In the genomic region with DNA sequence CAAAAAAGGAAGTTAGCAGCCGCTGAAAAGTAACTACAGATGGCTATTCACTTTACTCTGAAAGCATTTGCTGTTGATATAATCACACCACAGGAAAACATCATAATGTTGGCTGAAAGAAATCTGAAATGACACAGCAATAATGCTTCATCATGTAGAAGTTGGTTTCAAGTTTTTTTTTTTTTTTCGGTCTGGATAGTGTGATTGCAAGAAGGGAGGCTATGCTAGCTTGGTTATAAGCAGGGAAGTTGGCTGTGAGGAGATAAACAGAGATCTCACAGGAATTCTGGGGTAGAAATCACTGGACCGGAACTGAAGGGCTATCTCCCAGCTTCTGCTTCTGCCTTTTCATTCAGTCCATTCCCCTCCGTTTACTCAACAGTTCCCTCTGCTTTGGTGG, we compare ENCODE assay signal across 1 cellular context.
TF ChIP-seq lines count a peak whose summit lies in the region.

No MANE protein-coding gene starts in this region.

TF ChIP-seq in K562, 482 proteins besides CTCF, POLR2A, EP300 and RAD21 (continued from another document and continues in another):
- 0 out of 2 replicates have a peak, but pooled peaks have one; percentile 28 for TF ChIP-seq RBM34 (IDR thresholded peaks at IDR 0.05; ENCODE audit: borderline replicate concordance, insufficient read depth, low read length)
- TF ChIP-seq RUNX1 (IDR thresholded peaks at IDR 0.05; ENCODE audit: low read depth), result no peak
- TF ChIP-seq, protein P1, sequence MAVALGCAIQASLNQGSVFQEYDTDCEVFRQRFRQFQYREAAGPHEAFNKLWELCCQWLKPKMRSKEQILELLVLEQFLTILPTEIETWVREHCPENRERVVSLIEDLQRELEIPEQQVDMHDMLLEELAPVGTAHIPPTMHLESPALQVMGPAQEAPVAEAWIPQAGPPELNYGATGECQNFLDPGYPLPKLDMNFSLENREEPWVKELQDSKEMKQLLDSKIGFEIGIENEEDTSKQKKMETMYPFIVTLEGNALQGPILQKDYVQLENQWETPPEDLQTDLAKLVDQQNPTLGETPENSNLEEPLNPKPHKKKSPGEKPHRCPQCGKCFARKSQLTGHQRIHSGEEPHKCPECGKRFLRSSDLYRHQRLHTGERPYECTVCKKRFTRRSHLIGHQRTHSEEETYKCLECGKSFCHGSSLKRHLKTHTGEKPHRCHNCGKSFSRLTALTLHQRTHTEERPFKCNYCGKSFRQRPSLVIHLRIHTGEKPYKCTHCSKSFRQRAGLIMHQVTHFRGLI (CRISPR knock-in tag; IDR thresholded peaks at IDR 0.05), result no peak
- TF ChIP-seq MAFF (IDR thresholded peaks at IDR 0.05; ENCODE audit: low read length), result peak; percentile 93
- no peak for TF ChIP-seq RFX5 (IDR thresholded peaks at IDR 0.05; ENCODE audit: low read depth, low read length)
- no peak for TF ChIP-seq KHSRP (IDR thresholded peaks at IDR 0.05)
- no peak for TF ChIP-seq ZNF124 (CRISPR knock-in tag; IDR thresholded peaks at IDR 0.05)
- no peak for TF ChIP-seq HMG20B (CRISPR knock-in tag; IDR thresholded peaks at IDR 0.05)
- no peak for TF ChIP-seq PHB (CRISPR knock-in tag; IDR thresholded peaks at IDR 0.05)
- TF ChIP-seq, protein P2, sequence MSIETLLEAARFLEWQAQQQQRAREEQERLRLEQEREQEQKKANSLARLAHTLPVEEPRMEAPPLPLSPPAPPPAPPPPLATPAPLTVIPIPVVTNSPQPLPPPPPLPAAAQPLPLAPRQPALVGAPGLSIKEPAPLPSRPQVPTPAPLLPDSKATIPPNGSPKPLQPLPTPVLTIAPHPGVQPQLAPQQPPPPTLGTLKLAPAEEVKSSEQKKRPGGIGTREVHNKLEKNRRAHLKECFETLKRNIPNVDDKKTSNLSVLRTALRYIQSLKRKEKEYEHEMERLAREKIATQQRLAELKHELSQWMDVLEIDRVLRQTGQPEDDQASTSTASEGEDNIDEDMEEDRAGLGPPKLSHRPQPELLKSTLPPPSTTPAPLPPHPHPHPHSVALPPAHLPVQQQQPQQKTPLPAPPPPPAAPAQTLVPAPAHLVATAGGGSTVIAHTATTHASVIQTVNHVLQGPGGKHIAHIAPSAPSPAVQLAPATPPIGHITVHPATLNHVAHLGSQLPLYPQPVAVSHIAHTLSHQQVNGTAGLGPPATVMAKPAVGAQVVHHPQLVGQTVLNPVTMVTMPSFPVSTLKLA (conservative IDR thresholded peaks at IDR 0.05), result peak in 1 of 2 experiments; percentile 66; a peak in 1 of 4 replicates
- TF ChIP-seq LEF1 (IDR thresholded peaks at IDR 0.05), result peak; percentile 77; the same call in 1 of the 2 replicates
- TF ChIP-seq RBM39 (optimal IDR thresholded peaks at IDR 0.05; ENCODE audit: low read depth, low read length), result no peak
- TF ChIP-seq, protein P3, sequence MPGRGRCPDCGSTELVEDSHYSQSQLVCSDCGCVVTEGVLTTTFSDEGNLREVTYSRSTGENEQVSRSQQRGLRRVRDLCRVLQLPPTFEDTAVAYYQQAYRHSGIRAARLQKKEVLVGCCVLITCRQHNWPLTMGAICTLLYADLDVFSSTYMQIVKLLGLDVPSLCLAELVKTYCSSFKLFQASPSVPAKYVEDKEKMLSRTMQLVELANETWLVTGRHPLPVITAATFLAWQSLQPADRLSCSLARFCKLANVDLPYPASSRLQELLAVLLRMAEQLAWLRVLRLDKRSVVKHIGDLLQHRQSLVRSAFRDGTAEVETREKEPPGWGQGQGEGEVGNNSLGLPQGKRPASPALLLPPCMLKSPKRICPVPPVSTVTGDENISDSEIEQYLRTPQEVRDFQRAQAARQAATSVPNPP (IDR thresholded peaks at IDR 0.05; ENCODE audit: borderline replicate concordance, insufficient read depth, insufficient read length), result no peak
- TF ChIP-seq ZNF354B (CRISPR knock-in tag; IDR thresholded peaks at IDR 0.05), result no peak
- no peak for TF ChIP-seq ZBTB8A (IDR thresholded peaks at IDR 0.05; ENCODE audit: partially characterized antibody)
- no peak for TF ChIP-seq MCM3 (IDR thresholded peaks at IDR 0.05)
- peak in 1 of 2 experiments; percentile 97; a peak in 2 of 4 replicates for TF ChIP-seq HDAC1 (IDR thresholded peaks at IDR 0.05)
- TF ChIP-seq, protein P4, sequence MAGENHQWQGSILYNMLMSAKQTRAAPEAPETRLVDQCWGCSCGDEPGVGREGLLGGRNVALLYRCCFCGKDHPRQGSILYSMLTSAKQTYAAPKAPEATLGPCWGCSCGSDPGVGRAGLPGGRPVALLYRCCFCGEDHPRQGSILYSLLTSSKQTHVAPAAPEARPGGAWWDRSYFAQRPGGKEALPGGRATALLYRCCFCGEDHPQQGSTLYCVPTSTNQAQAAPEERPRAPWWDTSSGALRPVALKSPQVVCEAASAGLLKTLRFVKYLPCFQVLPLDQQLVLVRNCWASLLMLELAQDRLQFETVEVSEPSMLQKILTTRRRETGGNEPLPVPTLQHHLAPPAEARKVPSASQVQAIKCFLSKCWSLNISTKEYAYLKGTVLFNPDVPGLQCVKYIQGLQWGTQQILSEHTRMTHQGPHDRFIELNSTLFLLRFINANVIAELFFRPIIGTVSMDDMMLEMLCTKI (IDR thresholded peaks at IDR 0.05; ENCODE audit: partially characterized antibody), result no peak
- TF ChIP-seq BCL6 (CRISPR knock-in tag; IDR thresholded peaks at IDR 0.05), result no peak
- TF ChIP-seq, protein P5, sequence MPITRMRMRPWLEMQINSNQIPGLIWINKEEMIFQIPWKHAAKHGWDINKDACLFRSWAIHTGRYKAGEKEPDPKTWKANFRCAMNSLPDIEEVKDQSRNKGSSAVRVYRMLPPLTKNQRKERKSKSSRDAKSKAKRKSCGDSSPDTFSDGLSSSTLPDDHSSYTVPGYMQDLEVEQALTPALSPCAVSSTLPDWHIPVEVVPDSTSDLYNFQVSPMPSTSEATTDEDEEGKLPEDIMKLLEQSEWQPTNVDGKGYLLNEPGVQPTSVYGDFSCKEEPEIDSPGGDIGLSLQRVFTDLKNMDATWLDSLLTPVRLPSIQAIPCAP (CRISPR knock-in tag; IDR thresholded peaks at IDR 0.05; ENCODE audit: borderline replicate concordance), result no peak
- TF ChIP-seq SREBF2 (CRISPR knock-in tag; IDR thresholded peaks at IDR 0.05), result no peak
- no peak for TF ChIP-seq RBM17 (IDR thresholded peaks at IDR 0.05; ENCODE audit: borderline replicate concordance, low read depth, low read length)
- no peak for TF ChIP-seq CBX3 (IDR thresholded peaks at IDR 0.05; ENCODE audit: borderline replicate concordance in 1 of 2, low read length in 2 of 2)
- TF ChIP-seq FOXA3 (CRISPR knock-in tag; conservative IDR thresholded peaks at IDR 0.05 in 1 of 2, IDR thresholded peaks at IDR 0.05 in 1 of 2), result peak in 1 of 2 experiments; percentile 51; a peak in 2 of 4 replicates
- TF ChIP-seq HDAC3 (IDR thresholded peaks at IDR 0.05; ENCODE audit: borderline replicate concordance, partially characterized antibody), result no peak
- no peak for TF ChIP-seq SRF (CRISPR knock-in tag; IDR thresholded peaks at IDR 0.05)
- no peak for TF ChIP-seq GTF2E2 (tag; IDR thresholded peaks at IDR 0.05)
- TF ChIP-seq ZKSCAN1 (IDR thresholded peaks at IDR 0.05; ENCODE audit: low read depth, low read length), result no peak
- no peak for TF ChIP-seq FIP1L1 (IDR thresholded peaks at IDR 0.05; ENCODE audit: low read depth, low read length, poor library complexity, severe bottlenecking)
- TF ChIP-seq ZNF197 (CRISPR knock-in tag; IDR thresholded peaks at IDR 0.05; ENCODE audit: low read depth), result peak; percentile 50; the same call in 1 of the 2 replicates
- no peak for TF ChIP-seq CBX1 (IDR thresholded peaks at IDR 0.05; ENCODE audit: low read depth)
- TF ChIP-seq SRSF1 (IDR thresholded peaks at IDR 0.05; ENCODE audit: low read depth, low read length), result no peak
- TF ChIP-seq ZNF644 (tag; IDR thresholded peaks at IDR 0.05; ENCODE audit: low read depth), result no peak
- no peak for TF ChIP-seq ZNF184 (CRISPR knock-in tag; IDR thresholded peaks at IDR 0.05)
- TF ChIP-seq NEUROD1 (IDR thresholded peaks at IDR 0.05; ENCODE audit: borderline replicate concordance, low read depth, low read length, partially characterized antibody), result no peak
- TF ChIP-seq, protein P6, sequence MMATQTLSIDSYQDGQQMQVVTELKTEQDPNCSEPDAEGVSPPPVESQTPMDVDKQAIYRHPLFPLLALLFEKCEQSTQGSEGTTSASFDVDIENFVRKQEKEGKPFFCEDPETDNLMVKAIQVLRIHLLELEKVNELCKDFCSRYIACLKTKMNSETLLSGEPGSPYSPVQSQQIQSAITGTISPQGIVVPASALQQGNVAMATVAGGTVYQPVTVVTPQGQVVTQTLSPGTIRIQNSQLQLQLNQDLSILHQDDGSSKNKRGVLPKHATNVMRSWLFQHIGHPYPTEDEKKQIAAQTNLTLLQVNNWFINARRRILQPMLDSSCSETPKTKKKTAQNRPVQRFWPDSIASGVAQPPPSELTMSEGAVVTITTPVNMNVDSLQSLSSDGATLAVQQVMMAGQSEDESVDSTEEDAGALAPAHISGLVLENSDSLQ (IDR thresholded peaks at IDR 0.05), result peak; percentile 33
- TF ChIP-seq ELF1 (tag; IDR thresholded peaks at IDR 0.05), result no peak
- TF ChIP-seq, protein P7, sequence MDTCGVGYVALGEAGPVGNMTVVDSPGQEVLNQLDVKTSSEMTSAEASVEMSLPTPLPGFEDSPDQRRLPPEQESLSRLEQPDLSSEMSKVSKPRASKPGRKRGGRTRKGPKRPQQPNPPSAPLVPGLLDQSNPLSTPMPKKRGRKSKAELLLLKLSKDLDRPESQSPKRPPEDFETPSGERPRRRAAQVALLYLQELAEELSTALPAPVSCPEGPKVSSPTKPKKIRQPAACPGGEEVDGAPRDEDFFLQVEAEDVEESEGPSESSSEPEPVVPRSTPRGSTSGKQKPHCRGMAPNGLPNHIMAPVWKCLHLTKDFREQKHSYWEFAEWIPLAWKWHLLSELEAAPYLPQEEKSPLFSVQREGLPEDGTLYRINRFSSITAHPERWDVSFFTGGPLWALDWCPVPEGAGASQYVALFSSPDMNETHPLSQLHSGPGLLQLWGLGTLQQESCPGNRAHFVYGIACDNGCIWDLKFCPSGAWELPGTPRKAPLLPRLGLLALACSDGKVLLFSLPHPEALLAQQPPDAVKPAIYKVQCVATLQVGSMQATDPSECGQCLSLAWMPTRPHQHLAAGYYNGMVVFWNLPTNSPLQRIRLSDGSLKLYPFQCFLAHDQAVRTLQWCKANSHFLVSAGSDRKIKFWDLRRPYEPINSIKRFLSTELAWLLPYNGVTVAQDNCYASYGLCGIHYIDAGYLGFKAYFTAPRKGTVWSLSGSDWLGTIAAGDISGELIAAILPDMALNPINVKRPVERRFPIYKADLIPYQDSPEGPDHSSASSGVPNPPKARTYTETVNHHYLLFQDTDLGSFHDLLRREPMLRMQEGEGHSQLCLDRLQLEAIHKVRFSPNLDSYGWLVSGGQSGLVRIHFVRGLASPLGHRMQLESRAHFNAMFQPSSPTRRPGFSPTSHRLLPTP (IDR thresholded peaks at IDR 0.05; ENCODE audit: borderline replicate concordance, extremely low read depth, insufficient read length), result no peak
- TF ChIP-seq ZNF23 (CRISPR knock-in tag; IDR thresholded peaks at IDR 0.05), result no peak
- TF ChIP-seq PHF20 (IDR thresholded peaks at IDR 0.05; ENCODE audit: partially characterized antibody), result no peak
- no peak for TF ChIP-seq HIVEP1 (CRISPR knock-in tag; IDR thresholded peaks at IDR 0.05)
- TF ChIP-seq BDP1 (IDR thresholded peaks at IDR 0.05; ENCODE audit: insufficient read depth, insufficient read length), result no peak
- TF ChIP-seq, protein P8, sequence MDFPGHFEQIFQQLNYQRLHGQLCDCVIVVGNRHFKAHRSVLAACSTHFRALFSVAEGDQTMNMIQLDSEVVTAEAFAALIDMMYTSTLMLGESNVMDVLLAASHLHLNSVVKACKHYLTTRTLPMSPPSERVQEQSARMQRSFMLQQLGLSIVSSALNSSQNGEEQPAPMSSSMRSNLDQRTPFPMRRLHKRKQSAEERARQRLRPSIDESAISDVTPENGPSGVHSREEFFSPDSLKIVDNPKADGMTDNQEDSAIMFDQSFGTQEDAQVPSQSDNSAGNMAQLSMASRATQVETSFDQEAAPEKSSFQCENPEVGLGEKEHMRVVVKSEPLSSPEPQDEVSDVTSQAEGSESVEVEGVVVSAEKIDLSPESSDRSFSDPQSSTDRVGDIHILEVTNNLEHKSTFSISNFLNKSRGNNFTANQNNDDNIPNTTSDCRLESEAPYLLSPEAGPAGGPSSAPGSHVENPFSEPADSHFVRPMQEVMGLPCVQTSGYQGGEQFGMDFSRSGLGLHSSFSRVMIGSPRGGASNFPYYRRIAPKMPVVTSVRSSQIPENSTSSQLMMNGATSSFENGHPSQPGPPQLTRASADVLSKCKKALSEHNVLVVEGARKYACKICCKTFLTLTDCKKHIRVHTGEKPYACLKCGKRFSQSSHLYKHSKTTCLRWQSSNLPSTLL (IDR thresholded peaks at IDR 0.05), result no peak
- no peak for TF ChIP-seq GABPA (tag; conservative IDR thresholded peaks at IDR 0.05; ENCODE audit: low read depth)
- TF ChIP-seq, protein P9, sequence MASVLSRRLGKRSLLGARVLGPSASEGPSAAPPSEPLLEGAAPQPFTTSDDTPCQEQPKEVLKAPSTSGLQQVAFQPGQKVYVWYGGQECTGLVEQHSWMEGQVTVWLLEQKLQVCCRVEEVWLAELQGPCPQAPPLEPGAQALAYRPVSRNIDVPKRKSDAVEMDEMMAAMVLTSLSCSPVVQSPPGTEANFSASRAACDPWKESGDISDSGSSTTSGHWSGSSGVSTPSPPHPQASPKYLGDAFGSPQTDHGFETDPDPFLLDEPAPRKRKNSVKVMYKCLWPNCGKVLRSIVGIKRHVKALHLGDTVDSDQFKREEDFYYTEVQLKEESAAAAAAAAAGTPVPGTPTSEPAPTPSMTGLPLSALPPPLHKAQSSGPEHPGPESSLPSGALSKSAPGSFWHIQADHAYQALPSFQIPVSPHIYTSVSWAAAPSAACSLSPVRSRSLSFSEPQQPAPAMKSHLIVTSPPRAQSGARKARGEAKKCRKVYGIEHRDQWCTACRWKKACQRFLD (CRISPR knock-in tag; IDR thresholded peaks at IDR 0.05), result peak; percentile 59; the same call in 1 of the 2 replicates
- TF ChIP-seq CREB1 (IDR thresholded peaks at IDR 0.05), result no peak
- no peak for TF ChIP-seq CREB1 (CRISPR knock-in tag; IDR thresholded peaks at IDR 0.05)
- TF ChIP-seq KLF6 (CRISPR knock-in tag; IDR thresholded peaks at IDR 0.05; ENCODE audit: borderline replicate concordance), result no peak
- TF ChIP-seq CHCHD3 (CRISPR knock-in tag; IDR thresholded peaks at IDR 0.05), result no peak
- no peak for TF ChIP-seq HCFC1 (IDR thresholded peaks at IDR 0.05; ENCODE audit: low read depth, low read length)
- TF ChIP-seq ZNF41 (CRISPR knock-in tag; conservative IDR thresholded peaks at IDR 0.05), result no peak
- TF ChIP-seq ERF (CRISPR knock-in tag; IDR thresholded peaks at IDR 0.05), result no peak
- TF ChIP-seq ZNF311 (CRISPR knock-in tag; IDR thresholded peaks at IDR 0.05), result no peak
- TF ChIP-seq, protein P10, sequence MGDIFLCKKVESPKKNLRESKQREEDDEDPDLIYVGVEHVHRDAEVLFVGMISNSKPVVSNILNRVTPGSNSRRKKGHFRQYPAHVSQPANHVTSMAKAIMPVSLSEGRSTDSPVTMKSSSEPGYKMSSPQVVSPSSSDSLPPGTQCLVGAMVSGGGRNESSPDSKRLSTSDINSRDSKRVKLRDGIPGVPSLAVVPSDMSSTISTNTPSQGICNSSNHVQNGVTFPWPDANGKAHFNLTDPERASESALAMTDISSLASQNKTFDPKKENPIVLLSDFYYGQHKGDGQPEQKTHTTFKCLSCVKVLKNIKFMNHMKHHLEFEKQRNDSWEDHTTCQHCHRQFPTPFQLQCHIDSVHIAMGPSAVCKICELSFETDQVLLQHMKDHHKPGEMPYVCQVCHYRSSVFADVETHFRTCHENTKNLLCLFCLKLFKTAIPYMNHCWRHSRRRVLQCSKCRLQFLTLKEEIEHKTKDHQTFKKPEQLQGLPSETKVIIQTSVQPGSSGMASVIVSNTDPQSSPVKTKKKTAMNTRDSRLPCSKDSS (IDR thresholded peaks at IDR 0.05; ENCODE audit: low read depth, partially characterized antibody), result no peak
- no peak for TF ChIP-seq ARID2 (IDR thresholded peaks at IDR 0.05)
- no peak for TF ChIP-seq ZNF79 (CRISPR knock-in tag; IDR thresholded peaks at IDR 0.05; ENCODE audit: low read depth)
- TF ChIP-seq KDM4B (IDR thresholded peaks at IDR 0.05; ENCODE audit: borderline replicate concordance in 2 of 2, low read depth in 1 of 2), result no peak
